In the genomic region with DNA sequence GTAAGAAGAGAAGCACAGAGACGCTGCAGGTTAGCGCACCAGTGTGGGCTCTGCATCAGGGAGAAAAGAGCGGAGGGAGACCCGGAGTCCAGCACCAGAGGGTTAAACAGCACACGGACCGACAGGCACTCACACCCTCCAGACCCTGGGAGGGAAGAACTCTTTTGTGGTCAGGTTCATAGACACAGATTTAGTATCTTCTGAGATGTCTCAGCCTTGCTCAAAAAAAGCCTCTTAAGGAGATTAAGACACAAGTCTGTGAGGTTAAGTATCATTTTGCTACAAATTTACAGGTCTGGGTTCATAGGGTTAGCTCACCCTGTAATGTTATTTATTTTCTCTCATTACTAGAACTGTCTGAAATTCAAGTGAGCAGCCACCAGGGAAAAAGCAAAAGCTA, we compare ENCODE assay signal across 20 cellular contexts. TPM values are rescaled to one million over a fixed set of nuclear protein-coding genes. Genes with fewer than 3 reads are reported as not detected.
A peak's percentile ranks its signal among the peaks of the same experiment; 100 is the strongest.
DNase-seq lines count a peak whose midpoint lies in the region; ATAC-seq and TF ChIP-seq lines count a peak whose summit lies in the region.
"Had no signal": no experiment of that assay in that cellular context is flagged by ENCODE, and none has a peak within 500 bp of the region (broad histone marks: within the 10 kb centered on the region; RNA-seq: fewer than 3 reads in every experiment).

No MANE protein-coding gene starts in this region.

- H3K36me3 Mint-ChIP-seq in Caco-2 (ENCODE audit: insufficient read depth, unreplicated experiment) (peaks cover 68% of the 10 kb centered on the region), endothelial cell (ENCODE audit: low read depth, unreplicated experiment) (peaks cover 5% of the 10 kb centered on the region), nephron progenitor cell (ENCODE audit: low read depth) (no peaks in the 10 kb centered on the region)
- H3K36me3 Mint-ChIP-seq in CD8-positive, alpha-beta T cell, result peaks cover 63% of the 10 kb centered on the region

- TF ChIP-seq CTCF in Caco-2 (IDR thresholded peaks at IDR 0.05; ENCODE audit: insufficient read depth in 1 of 2, low read depth in 1 of 2, low read length in 1 of 2, severe bottlenecking in 1 of 2, unreplicated experiment in 1 of 2) (no peak), endothelial cell (IDR thresholded peaks at IDR 0.05; ENCODE audit: unreplicated experiment) (no peak), nephron progenitor cell (IDR thresholded peaks at IDR 0.05) (no peak), tibial artery (IDR thresholded peaks at IDR 0.05) (no peak)
- no peak for TF ChIP-seq CTCF in CD8-positive, alpha-beta T cell (IDR thresholded peaks at IDR 0.05)

- H3K27me3 Mint-ChIP-seq in Caco-2 (ENCODE audit: insufficient read depth, unreplicated experiment) (no peaks in the 10 kb centered on the region), endothelial cell (ENCODE audit: unreplicated experiment) (no peaks in the 10 kb centered on the region), nephron progenitor cell (ENCODE audit: low read depth, poor library complexity) (peaks cover 3% of the 10 kb centered on the region)
- no peaks in the 10 kb centered on the region for H3K27me3 Mint-ChIP-seq in CD8-positive, alpha-beta T cell (ENCODE audit: low read depth)
- H3K27me3 Mint-ChIP-seq: CD8-positive, alpha-beta memory T cell had no signal

- ATAC-seq in CD8-positive, alpha-beta T cell, result no peak
- ATAC-seq: A549 had no signal

- intact Hi-C loops in Caco-2 (cut with micrococcal nuclease; ENCODE audit: unreplicated experiment) (no loop called here), tibial artery (cut with DNase I; ENCODE audit: low total_unique reads) (no loop called here)
- intact Hi-C loops in CD8-positive, alpha-beta T cell (cut with DNase I, micrococcal nuclease), result no loop called here

- H3K9me3 Mint-ChIP-seq in Caco-2 (ENCODE audit: unreplicated experiment) (no peaks in the 10 kb centered on the region), endothelial cell (ENCODE audit: unreplicated experiment) (no peaks in the 10 kb centered on the region), nephron progenitor cell (no peaks in the 10 kb centered on the region)
- H3K9me3 Mint-ChIP-seq in CD8-positive, alpha-beta T cell, result no peaks in the 10 kb centered on the region
- H3K9me3 Mint-ChIP-seq: CD8-positive, alpha-beta memory T cell; H9 had no signal

- H3K36me3 ChIP-seq in Caco-2 (ENCODE audit: control insufficient read depth, insufficient read depth, low read length) (peaks cover 12% of the 10 kb centered on the region), tibial artery (peaks cover 49 to 86% (median 67%) of the 10 kb centered on the region in 3 donors)
- peaks cover 33% of the 10 kb centered on the region for H3K36me3 ChIP-seq in CD8-positive, alpha-beta T cell (ENCODE audit: insufficient read depth, low read length)

- no TSS peak for BruUV-seq in Caco-2 (replicated peaks; lab: Mats Ljungman, UMichigan)

- DNase-seq in Caco-2, result no peak
- peak; percentile 57 for DNase-seq in M059J (ENCODE audit: low read depth)
- no peak for DNase-seq in endothelial cell (ENCODE audit: low spot score)
- DNase-seq in nephron progenitor cell, result no peak
- DNase-seq in CD8-positive, alpha-beta T cell, result no peak
- no peak for DNase-seq in NCI-H2081 (lab: John Stamatoyannopoulos, UW)
- DNase-seq in tibial artery, result no peak
- DNase-seq in NCI-H226, result no peak
- DNase-seq: CD8-positive, alpha-beta memory T cell; DND-41; H9; NCI-H1105 treated with DMSO at 0.1 percent for 48 hours; NCI-H1694 treated with DMSO at 0.1 percent for 48 hours; NCI-H2227 treated with DMSO at 0.1 percent for 48 hours; NCI-H524; NCI-H82; PC-9 had no signal

- H3K27ac Mint-ChIP-seq in Caco-2 (ENCODE audit: unreplicated experiment) (peak overlapping the region; percentile 20), endothelial cell (ENCODE audit: unreplicated experiment) (peak overlapping the region; percentile 2), nephron progenitor cell (peak overlapping the region; percentile 78)
- H3K27ac Mint-ChIP-seq in CD8-positive, alpha-beta T cell, result no peak overlapping the region

- H3K27ac ChIP-seq in CD8-positive, alpha-beta T cell (ENCODE audit: low read depth, low read length), result no peak overlapping the region
- no peak overlapping the region for H3K27ac ChIP-seq in tibial artery
- H3K27ac ChIP-seq: A549, PC-9 had no signal

- H3K4me3 Mint-ChIP-seq in Caco-2 (ENCODE audit: unreplicated experiment) (no peak overlapping the region), endothelial cell (ENCODE audit: unreplicated experiment) (no peak overlapping the region), nephron progenitor cell (no peak overlapping the region)
- no peak overlapping the region for H3K4me3 Mint-ChIP-seq in CD8-positive, alpha-beta T cell
- H3K4me3 Mint-ChIP-seq: CD8-positive, alpha-beta memory T cell; H9 had no signal

- H3K4me3 ChIP-seq in Caco-2 (ENCODE audit: low read depth, low read length) (no peak overlapping the region), tibial artery (no peak overlapping the region)
- H3K4me3 ChIP-seq in CD8-positive, alpha-beta T cell (ENCODE audit: low read depth, low read length), result no peak overlapping the region
- H3K4me3 ChIP-seq: A549; BLaER1 treated with 17β-estradiol and CSF1 and Interleukin-3, amounts not matched to agents 10 nM and 100 nM; PC-9; SJSA1 had no signal

- H3K4me1 Mint-ChIP-seq in Caco-2 (ENCODE audit: low read depth, unreplicated experiment) (no peaks in the 10 kb centered on the region), endothelial cell (ENCODE audit: unreplicated experiment) (no peaks in the 10 kb centered on the region), nephron progenitor cell (peaks cover 4% of the 10 kb centered on the region)
- H3K4me1 Mint-ChIP-seq in CD8-positive, alpha-beta T cell (ENCODE audit: low read depth), result no peaks in the 10 kb centered on the region
- H3K4me1 Mint-ChIP-seq: CD8-positive, alpha-beta memory T cell; H9 had no signal

- H3K27me3 ChIP-seq in Caco-2 (replicated peaks; ENCODE audit: control insufficient read depth, insufficient read depth, low read length) (no peaks in the 10 kb centered on the region), tibial artery (no peaks in the 10 kb centered on the region)
- H3K27me3 ChIP-seq in CD8-positive, alpha-beta T cell (ENCODE audit: insufficient read depth, low read length), result no peaks in the 10 kb centered on the region
- H3K27me3 ChIP-seq: BLaER1 treated with 17β-estradiol and CSF1 and Interleukin-3, amounts not matched to agents 10 nM and 100 nM; SJSA1 had no signal

- CTCF ChIA-PET in Caco-2 (lab: Charles Lee), result no interaction called here
- CTCF ChIA-PET in CD8-positive, alpha-beta T cell (lab: Charles Lee), result interaction anchor here (2.0 to 2.4 kb wide), 2 partner anchors 21 to 51 kb away, joined by 7 to 11 read pairs; no protein-coding TSS in a partner anchor

- POLR2A ChIA-PET in Caco-2 (lab: Charles Lee), result no interaction called here
- POLR2A ChIA-PET in CD8-positive, alpha-beta T cell (lab: Charles Lee), result interaction anchor here (0.6 kb wide), 1 partner anchor 11 kb away, joined by 3 read pairs; no protein-coding TSS in a partner anchor

- H3K9me3 ChIP-seq in Caco-2, result no peaks in the 10 kb centered on the region
- H3K9me3 ChIP-seq in CD8-positive, alpha-beta T cell (ENCODE audit: low read length), result no peaks in the 10 kb centered on the region
- no peaks in the 10 kb centered on the region for H3K9me3 ChIP-seq in tibial artery
- H3K9me3 ChIP-seq: A549; BLaER1 treated with 17β-estradiol and CSF1 and Interleukin-3, amounts not matched to agents 10 nM and 100 nM; SJSA1 had no signal

- H3K4me1 ChIP-seq in Caco-2 (no peaks in the 10 kb centered on the region), tibial artery (no peaks in the 10 kb centered on the region)
- no peaks in the 10 kb centered on the region for H3K4me1 ChIP-seq in CD8-positive, alpha-beta T cell (ENCODE audit: insufficient read depth, low read length)

RNA-seq across cellular contexts. Expression of gene NDST2, which starts 16.8 kb away (rescaled TPM):
- total RNA-seq in Caco-2 (2022), result 16.8 and 18.6 TPM in 2 replicates
- total RNA-seq in M059J (2014; rRNA removed; shearing (Covaris generic)), result 2.9 and 9.5 TPM in 2 replicates
- total RNA-seq in endothelial cell (ENCODE audit: unreplicated experiment), result 32.8 TPM
- total RNA-seq in CD8-positive, alpha-beta T cell, result 100 to 1,000 TPM; 152 to 154 TPM

RNA-seq across cellular contexts. Expression of gene ZSWIM8, which starts 42.8 kb away (rescaled TPM):
- total RNA-seq in Caco-2 (2022) (93.2 and 103 TPM in 2 replicates), endothelial cell (ENCODE audit: unreplicated experiment) (176 TPM)
- 24.8 and 30.4 TPM in 2 replicates for total RNA-seq in M059J (2014; rRNA removed; shearing (Covaris generic))
- total RNA-seq in CD8-positive, alpha-beta T cell, result 10 to 100 TPM; 68.2 to 72.4 TPM

RNA-seq across cellular contexts. Expression of gene CAMK2G, which starts 46.2 kb away (rescaled TPM):
- 78.0 and 78.8 TPM in 2 replicates for total RNA-seq in Caco-2 (2022)
- 29.3 and 42.2 TPM in 2 replicates for total RNA-seq in M059J (2014; rRNA removed; shearing (Covaris generic))
- total RNA-seq in endothelial cell (ENCODE audit: unreplicated experiment), result 27.7 TPM
- 10 to 100 TPM; 28.4 to 28.9 TPM for total RNA-seq in CD8-positive, alpha-beta T cell

RNA-seq across cellular contexts. Expression of gene CHCHD1, which starts 46.3 kb away (rescaled TPM):
- total RNA-seq in Caco-2 (2022) (42.0 and 44.1 TPM in 2 replicates), endothelial cell (ENCODE audit: unreplicated experiment) (22.5 TPM)
- total RNA-seq in M059J (2014; rRNA removed; shearing (Covaris generic)), result 62.3 and 79.6 TPM in 2 replicates
- 1 to 10 TPM; 7.2 to 8.1 TPM for total RNA-seq in CD8-positive, alpha-beta T cell
